Comparison of ENCODE assay signal across 8 cellular contexts in the genomic region with DNA sequence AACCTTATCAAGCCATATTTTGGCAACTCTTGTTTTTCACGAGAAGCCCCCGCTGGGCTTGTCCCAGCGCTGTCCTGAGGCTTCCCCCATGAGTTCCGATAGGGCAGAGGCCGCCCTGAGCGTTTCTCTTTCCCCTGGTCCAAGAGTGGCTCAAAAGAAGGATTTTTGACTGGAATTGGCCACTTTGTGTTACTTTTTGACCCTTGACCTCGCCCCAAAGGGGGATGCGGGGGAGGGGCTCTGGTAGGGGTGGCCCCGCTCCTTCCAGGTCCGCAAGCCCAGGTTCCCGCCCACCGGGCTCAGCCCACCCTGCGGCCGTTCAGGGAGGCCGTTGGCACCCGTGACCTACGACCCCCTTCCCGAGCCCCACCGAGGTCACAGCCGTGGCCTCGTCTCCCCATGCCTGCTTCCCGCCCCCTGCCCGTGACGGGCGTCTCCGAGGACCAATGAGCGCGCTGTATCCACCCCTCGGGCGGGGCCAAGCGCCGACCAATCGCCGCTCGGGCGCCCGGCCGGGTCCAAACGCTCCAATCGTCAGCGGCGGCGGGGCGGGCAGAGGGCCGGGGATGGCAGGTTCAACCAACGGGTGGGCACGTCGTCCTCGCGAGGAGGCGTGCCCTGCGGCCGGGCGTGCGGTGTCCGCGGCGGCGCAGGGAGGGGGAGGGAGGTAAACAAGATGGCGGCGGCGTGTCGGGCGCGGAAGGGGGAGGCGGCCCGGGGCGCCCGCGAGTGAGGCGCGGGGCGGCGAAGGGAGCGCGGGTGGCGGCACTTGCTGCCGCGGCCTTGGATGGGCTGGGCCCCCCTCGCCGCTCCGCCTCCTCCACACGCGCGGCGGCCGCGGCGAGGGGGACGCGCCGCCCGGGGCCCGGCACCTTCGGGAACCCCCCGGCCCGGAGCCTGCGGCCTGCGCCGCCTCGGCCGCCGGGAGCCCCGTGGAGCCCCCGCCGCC. TPM values are rescaled to one million over a fixed set of nuclear protein-coding genes. Genes with fewer than 3 reads are reported as not detected.
DNase-seq lines count a peak whose midpoint lies in the region; TF ChIP-seq lines count a peak whose summit lies in the region.

A gene with protein sequence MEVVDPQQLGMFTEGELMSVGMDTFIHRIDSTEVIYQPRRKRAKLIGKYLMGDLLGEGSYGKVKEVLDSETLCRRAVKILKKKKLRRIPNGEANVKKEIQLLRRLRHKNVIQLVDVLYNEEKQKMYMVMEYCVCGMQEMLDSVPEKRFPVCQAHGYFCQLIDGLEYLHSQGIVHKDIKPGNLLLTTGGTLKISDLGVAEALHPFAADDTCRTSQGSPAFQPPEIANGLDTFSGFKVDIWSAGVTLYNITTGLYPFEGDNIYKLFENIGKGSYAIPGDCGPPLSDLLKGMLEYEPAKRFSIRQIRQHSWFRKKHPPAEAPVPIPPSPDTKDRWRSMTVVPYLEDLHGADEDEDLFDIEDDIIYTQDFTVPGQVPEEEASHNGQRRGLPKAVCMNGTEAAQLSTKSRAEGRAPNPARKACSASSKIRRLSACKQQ (plus strand): TSS at position 665 of the 949 bp plus-strand sequence. CDS start 1,136 bp downstream, outside the sequence.

- no peaks in the 10 kb centered on the region for H3K36me3 ChIP-seq in ES-I3 (ENCODE audit: insufficient read depth, low read length)
- no peaks in the 10 kb centered on the region; the same call in 1 of the 2 replicates for H3K36me3 ChIP-seq in MM.1S (replicated peaks; ENCODE audit: insufficient read depth, low read length)
- peaks cover 0 to 5% (median 2%) of the 10 kb centered on the region in 4 donors for H3K36me3 ChIP-seq in stomach

- H2AFZ ChIP-seq in H9 (ENCODE audit: low read length) (no peak within 1 kb of the TSS), MM.1S (ENCODE audit: low read length) (peak within 1 kb of the TSS; percentile 100)

- WGBS in H9 (ENCODE audit: extremely low coverage, insufficient read length, low lambda C conversion rate): no CpG with 5 or more reads among the region's 106 CpGs
- 4 to 15% (median 5%) methylated on average over 22 to 102 of the region's 106 CpGs for WGBS in stomach, 5 donors

- no peak within 1 kb of the TSS for H3K56ac ChIP-seq in H9 (ENCODE audit: insufficient read length, low read depth, low read length)

- H3K18ac ChIP-seq in H9 (ENCODE audit: insufficient read length, low read depth, low read length): no peak within 1 kb of the TSS

- H3K23ac ChIP-seq in H9 (ENCODE audit: insufficient read length, low read depth, low read length): no peak within 1 kb of the TSS

- H2BK5ac ChIP-seq in H9 (ENCODE audit: insufficient read length, low read length): no peak within 1 kb of the TSS

- H3K4me3 ChIP-seq in MM.1S (ENCODE audit: low read length) (peak within 1 kb of the TSS; percentile 94), fibroblast of villous mesenchyme (ENCODE audit: low read depth, low read length) (peak within 1 kb of the TSS; percentile 80), stomach (peak within 1 kb of the TSS; percentile 73 to 91 (median 80))

- H4K20me1 ChIP-seq in H9 (ENCODE audit: control insufficient read depth, insufficient read depth, insufficient read length): peaks cover 4% of the 10 kb centered on the region
- peaks cover 6% of the 10 kb centered on the region; the same call in 1 of the 2 replicates for H4K20me1 ChIP-seq in MM.1S (ENCODE audit: insufficient read depth, low read length)

- H3K4me3 Mint-ChIP-seq in H9 (peak within 1 kb of the TSS; percentile 87 to 88), neural crest cell (peak within 1 kb of the TSS; percentile 88)

- no peak within 1 kb of the TSS for H2AK5ac ChIP-seq in H9 (ENCODE audit: insufficient read length, low read length)

- peak; percentile 99 for DNase-seq in H9
- peak; percentile 99 for DNase-seq in MM.1S
- peak; percentile 93 for DNase-seq in SIG-M5 treated with dmso at 0.1 percent for 504 hours (lab: John Stamatoyannopoulos, UW; ENCODE audit: unreplicated experiment)
- peak; percentile 99 for DNase-seq in activated gamma-delta T cell treated with Interleukin-2 at 50 U/mL for 16 hours
- peak; percentile 98 for DNase-seq in fibroblast of villous mesenchyme (ENCODE audit: low read depth)
- peak; percentile 100 for DNase-seq in neural crest cell (ENCODE audit: low read depth, low spot score)
- peak; percentile 99 for DNase-seq in stomach

- H3K4me1 ChIP-seq in ES-I3 (ENCODE audit: insufficient read depth, low read length) (no peaks in the 10 kb centered on the region), H9 (ENCODE audit: insufficient read depth, low read length) (no peaks in the 10 kb centered on the region), MM.1S (ENCODE audit: low read length) (peaks cover 4% of the 10 kb centered on the region; the same call in 1 of the 2 replicates), stomach (peaks cover 43 to 65% (median 60%) of the 10 kb centered on the region in 4 donors)

- H3K27ac ChIP-seq in H9 (ENCODE audit: insufficient read length, low read depth, low read length) (no peak within 1 kb of the TSS), MM.1S (ENCODE audit: low read length) (no peak within 1 kb of the TSS; the same call in 1 of the 2 replicates), stomach (peak within 1 kb of the TSS; percentile 77 to 90 (median 86))

- no peak within 1 kb of the TSS for H2BK15ac ChIP-seq in H9 (ENCODE audit: low read depth, low read length)

- no peak within 1 kb of the TSS for H3K14ac ChIP-seq in H9 (ENCODE audit: insufficient read depth, low read length)

- intact Hi-C loops in stomach (cut with DNase I; ENCODE audit: low total_unique reads): no loop called here

- H3K9me3 Mint-ChIP-seq in H9 (no peaks in the 10 kb centered on the region), neural crest cell (no peaks in the 10 kb centered on the region)

- H3K4ac ChIP-seq in H9 (ENCODE audit: low read depth, low read length): no peak within 1 kb of the TSS

- H3K9ac ChIP-seq in ES-I3 (ENCODE audit: low read depth, low read length) (peak within 1 kb of the TSS; percentile 83), H9 (ENCODE audit: extremely low read depth, insufficient read length, low read length) (peak within 1 kb of the TSS; percentile 76), MM.1S (ENCODE audit: low read length) (peak within 1 kb of the TSS; percentile 75)

- H3K79me2 ChIP-seq in H9 (ENCODE audit: insufficient read depth, low read length) (peaks cover 27% of the 10 kb centered on the region; the same call in 1 of the 2 replicates), MM.1S (ENCODE audit: low read length) (peaks cover 43% of the 10 kb centered on the region)

- peaks cover 15 to 20% of the 10 kb centered on the region in 2 experiments for H3K4me1 Mint-ChIP-seq in H9
- H3K4me1 Mint-ChIP-seq in neural crest cell: peaks cover 31% of the 10 kb centered on the region

- no peak within 1 kb of the TSS for H2BK120ac ChIP-seq in H9 (ENCODE audit: low read depth, low read length, poor library complexity, severe bottlenecking)

- H3K27me3 Mint-ChIP-seq in H9 (ENCODE audit: low read depth) (no peaks in the 10 kb centered on the region), neural crest cell (ENCODE audit: low read depth) (no peaks in the 10 kb centered on the region)

- H3F3A ChIP-seq in MM.1S (ENCODE audit: insufficient read depth, low read length): peaks cover 17% of the 10 kb centered on the region

- H4K91ac ChIP-seq in H9 (ENCODE audit: insufficient read length, low read depth, low read length): no peak within 1 kb of the TSS

- H3T11ph ChIP-seq in H9 (ENCODE audit: low read length): no peak within 1 kb of the TSS

- H3K4me2 ChIP-seq in H9 (ENCODE audit: insufficient read depth, insufficient read length, low read length) (peak within 1 kb of the TSS; percentile 99), MM.1S (ENCODE audit: low read depth, low read length) (peak within 1 kb of the TSS; percentile 97)

- no peaks in the 10 kb centered on the region for H3K9me2 ChIP-seq in MM.1S (replicated peaks; ENCODE audit: insufficient read depth, low read length)

- H2BK12ac ChIP-seq in H9 (ENCODE audit: insufficient read length, low read depth, low read length): no peak within 1 kb of the TSS

- H3K36me3 Mint-ChIP-seq in H9 (ENCODE audit: insufficient read depth in 1 of 3, low read depth in 3 of 3) (peaks cover 5 to 20% (median 16%) of the 10 kb centered on the region in 3 experiments), neural crest cell (ENCODE audit: low read depth) (no peaks in the 10 kb centered on the region)

- no peak within 1 kb of the TSS for H2BK20ac ChIP-seq in H9 (ENCODE audit: low read depth, low read length, poor library complexity, severe bottlenecking)

- no peaks in the 10 kb centered on the region for H3K27me3 ChIP-seq in H9 (ENCODE audit: insufficient read depth, low read length)
- H3K27me3 ChIP-seq in MM.1S (replicated peaks; ENCODE audit: insufficient read depth, low read length): no peaks in the 10 kb centered on the region
- H3K27me3 ChIP-seq in stomach: no peaks in the 10 kb centered on the region

- no peak for TF ChIP-seq EP300 in stomach (IDR thresholded peaks at IDR 0.05)

- H4K8ac ChIP-seq in H9 (replicated peaks; ENCODE audit: insufficient read length, low read depth, low read length): no peak within 1 kb of the TSS

- peaks cover 14% of the 10 kb centered on the region for H3K23me2 ChIP-seq in H9 (ENCODE audit: insufficient read length, low read depth, low read length, poor library complexity, severe bottlenecking)

- TF ChIP-seq CTCF in H9 (conservative IDR thresholded peaks at IDR 0.05) (no peak), MM.1S (IDR thresholded peaks at IDR 0.05; ENCODE audit: low read length) (no peak), fibroblast of villous mesenchyme (IDR thresholded peaks at IDR 0.05; ENCODE audit: insufficient read depth, low read depth, low read length) (no peak), neural crest cell (conservative IDR thresholded peaks at IDR 0.05) (no peak), stomach (IDR thresholded peaks at IDR 0.05) (no peak)

- no peak within 1 kb of the TSS for H4K5ac ChIP-seq in H9 (ENCODE audit: insufficient read length, low read depth, low read length)

- peaks cover 9% of the 10 kb centered on the region for H3K79me1 ChIP-seq in H9 (ENCODE audit: insufficient read depth, low read depth, low read length, poor library complexity, severe bottlenecking)

- no peak for TF ChIP-seq POLR2A in stomach (IDR thresholded peaks at IDR 0.05)

- peak within 1 kb of the TSS in 1 of 3 experiments; percentile 73; a peak in 1 of 7 replicates for H3K27ac Mint-ChIP-seq in H9
- no peak within 1 kb of the TSS for H3K27ac Mint-ChIP-seq in neural crest cell (ENCODE audit: unreplicated experiment)

- H3K9me3 ChIP-seq in ES-I3 (ENCODE audit: control insufficient read depth, insufficient read depth, low read length) (no peaks in the 10 kb centered on the region), H9 (ENCODE audit: control insufficient read depth, low read depth, low read length) (no peaks in the 10 kb centered on the region), MM.1S (replicated peaks; ENCODE audit: insufficient read depth, low read length) (no peaks in the 10 kb centered on the region), stomach (no peaks in the 10 kb centered on the region)

RNA-seq across cellular contexts. Expression of the gene that starts here (rescaled TPM):
- total RNA-seq in H9 (2021) (74.3 and 75.5 TPM in 2 replicates), fibroblast of villous mesenchyme (90.8 and 94.1 TPM in 2 replicates), neural crest cell (55.8 and 60.2 TPM in 2 replicates), stomach (100 to 1,000 TPM in 1 of 5 donors, 10 to 100 TPM in 4; 55.1 to 368 (median 82.3) TPM)
- polyA plus RNA-seq in stomach: 10 to 100 TPM; 43.1 to 65.3 (median 48.8) TPM

Comparison
In these comparisons a context has a peak if more than half of its experiments do, and no peak if none do; other contexts are left out.
1. H3K27ac ChIP-seq: peak in stomach (5 of 5); none in H9 (single experiment) and MM.1S (single experiment).
2. Peak in every context shown above with its lines, with median percentiles within 50 percentile points of each other: H3K9ac ChIP-seq, DNase-seq and H3K4me3 ChIP-seq.